Comparison of ENCODE assay signal across 7 cellular contexts in the genomic region with DNA sequence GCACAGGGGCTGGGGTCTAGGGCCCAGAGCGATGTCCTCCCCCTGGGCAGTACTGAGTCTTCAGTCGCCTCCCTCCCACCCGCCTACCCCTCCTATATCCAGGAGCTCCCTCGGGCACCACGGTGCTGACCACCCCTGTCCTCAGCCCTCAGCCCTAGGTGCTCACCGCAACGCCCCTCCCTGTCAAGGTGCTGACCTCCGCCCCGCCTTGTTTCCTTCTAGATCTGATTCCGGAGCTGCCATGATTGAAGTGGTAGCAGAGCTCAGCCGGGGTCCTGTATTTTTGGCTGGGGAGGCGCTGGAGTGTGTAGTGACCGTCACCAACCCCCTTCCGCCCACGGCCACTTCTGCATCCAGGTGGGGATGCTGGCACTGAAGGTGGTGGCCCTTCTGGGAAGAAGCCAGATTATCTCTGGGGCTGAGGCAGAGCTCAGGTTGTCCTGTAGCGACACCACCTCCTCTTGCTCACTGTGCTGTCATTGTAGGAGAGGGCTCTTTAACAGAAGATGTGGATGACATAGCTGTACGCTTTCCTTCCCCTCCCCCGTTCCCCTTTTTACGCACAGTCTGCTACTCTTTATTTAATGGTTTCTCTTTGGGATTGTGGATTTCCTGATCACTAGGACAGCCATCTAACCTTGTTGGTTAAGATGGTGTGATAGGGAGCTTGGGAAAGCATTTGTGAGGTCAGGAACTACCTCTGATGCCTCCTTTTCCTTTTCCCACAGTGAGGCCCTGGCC. TPM values are rescaled to one million over a fixed set of nuclear protein-coding genes. Genes with fewer than 3 reads are reported as not detected.
A peak's percentile ranks its signal among the peaks of the same experiment; 100 is the strongest.
DNase-seq lines count a peak whose midpoint lies in the region; ATAC-seq and TF ChIP-seq lines count a peak whose summit lies in the region.

No MANE protein-coding gene starts in this region.

- H4K20me1 ChIP-seq in OCI-LY1 (ENCODE audit: insufficient read depth, low read length), result no peaks in the 10 kb centered on the region

- H3K27me3 Mint-ChIP-seq in activated naive CD8-positive, alpha-beta T cell, result no peaks in the 10 kb centered on the region

- no peaks in the 10 kb centered on the region for H3K27me3 ChIP-seq in OCI-LY1 (ENCODE audit: insufficient read depth, low read length)
- H3K27me3 ChIP-seq in left ventricle myocardium inferior (ENCODE audit: low read depth), result no peaks in the 10 kb centered on the region

- H3F3A ChIP-seq in OCI-LY1 (ENCODE audit: insufficient read depth, low read length), result no peaks in the 10 kb centered on the region

- no peaks in the 10 kb centered on the region for H3K9me3 Mint-ChIP-seq in activated naive CD8-positive, alpha-beta T cell (ENCODE audit: low read depth)

- peak overlapping the region; percentile 53 for H3K27ac ChIP-seq in OCI-LY1 (ENCODE audit: low read depth, low read length, poor library complexity, severe bottlenecking)
- H3K27ac ChIP-seq in left ventricle myocardium inferior (replicated peaks), result peak overlapping the region; percentile 95

- no peaks in the 10 kb centered on the region for H3K9me2 ChIP-seq in OCI-LY1 (ENCODE audit: low read depth, low read length)

- peak overlapping the region; percentile 76 for H3K4me3 ChIP-seq in OCI-LY1 (ENCODE audit: low read depth, low read length, poor library complexity, severe bottlenecking)
- H3K4me3 ChIP-seq in left ventricle myocardium inferior, result peak overlapping the region; percentile 80
- H3K4me3 ChIP-seq in retinal pigment epithelial cell (ENCODE audit: low read length), result peak overlapping the region; percentile 97

- H3K4me1 Mint-ChIP-seq in activated naive CD8-positive, alpha-beta T cell (ENCODE audit: low read depth), result peaks cover 45% of the 10 kb centered on the region

- peak overlapping the region; percentile 75 for H3K9ac ChIP-seq in OCI-LY1 (ENCODE audit: low read length)

- peak overlapping the region; percentile 96 for H3K4me3 Mint-ChIP-seq in activated naive CD8-positive, alpha-beta T cell

- H3K79me2 ChIP-seq in OCI-LY1 (ENCODE audit: insufficient read depth, low read length), result peaks cover 29% of the 10 kb centered on the region

- peaks cover 10% of the 10 kb centered on the region for H3K36me3 Mint-ChIP-seq in activated naive CD8-positive, alpha-beta T cell

- H3K27ac Mint-ChIP-seq in activated naive CD8-positive, alpha-beta T cell, result peak overlapping the region; percentile 91

- H3K36me3 ChIP-seq in OCI-LY1 (ENCODE audit: insufficient read depth, low read length) (peaks cover 24% of the 10 kb centered on the region; the same call in 1 of the 2 replicates), left ventricle myocardium inferior (peaks cover 53% of the 10 kb centered on the region)

- TF ChIP-seq CTCF in OCI-LY1 (IDR thresholded peaks at IDR 0.05; ENCODE audit: low read length) (peak; percentile 17; the same call in 1 of the 2 replicates), left ventricle myocardium inferior (IDR thresholded peaks at IDR 0.05; ENCODE audit: borderline replicate concordance) (no peak), retinal pigment epithelial cell (conservative IDR thresholded peaks at IDR 0.05; ENCODE audit: low read depth, low read length) (no peak)

- DNase-seq in left ventricle myocardium inferior (no peak), retinal pigment epithelial cell (ENCODE audit: low read depth) (no peak), NCI-H1694 (lab: John Stamatoyannopoulos, UW) (no peak)

- H3K4me2 ChIP-seq in OCI-LY1 (ENCODE audit: low read length), result peak overlapping the region; percentile 79

- H3K4me1 ChIP-seq in OCI-LY1 (ENCODE audit: insufficient read depth, low read length, severe bottlenecking) (peaks cover 36% of the 10 kb centered on the region), left ventricle myocardium inferior (peaks cover 63% of the 10 kb centered on the region)

- H2AFZ ChIP-seq in OCI-LY1 (ENCODE audit: low read length), result no peak overlapping the region

- H3K9me3 ChIP-seq in OCI-LY1 (ENCODE audit: low read length) (no peaks in the 10 kb centered on the region), left ventricle myocardium inferior (replicated peaks) (no peaks in the 10 kb centered on the region)

- intact Hi-C loops in left ventricle myocardium inferior (cut with micrococcal nuclease), result no loop called here

- ATAC-seq in GM18519 (IDR thresholded peaks at IDR 0.05; ENCODE audit: low FRiP score, unreplicated experiment) (peak; percentile 7), HG02678 (IDR thresholded peaks at IDR 0.05; ENCODE audit: unreplicated experiment) (peak; percentile 31)

RNA-seq across cellular contexts. Expression of a gene that starts 0.6 kb away (rescaled TPM):
- total RNA-seq in left ventricle myocardium inferior, result 30.2 TPM

RNA-seq across cellular contexts. Expression of a gene that starts 0.7 kb away (rescaled TPM):
- total RNA-seq in left ventricle myocardium inferior, result 75.0 TPM

RNA-seq across cellular contexts. Expression of a gene that starts 4.4 kb away (rescaled TPM):
- not detected for total RNA-seq in left ventricle myocardium inferior

RNA-seq across cellular contexts. Expression of a gene that starts 17.2 kb away (rescaled TPM):
- 20.6 TPM for total RNA-seq in left ventricle myocardium inferior

RNA-seq across cellular contexts. Expression of a gene that starts 17.7 kb away (rescaled TPM):
- total RNA-seq in left ventricle myocardium inferior, result 234 TPM
